In the genomic region with DNA sequence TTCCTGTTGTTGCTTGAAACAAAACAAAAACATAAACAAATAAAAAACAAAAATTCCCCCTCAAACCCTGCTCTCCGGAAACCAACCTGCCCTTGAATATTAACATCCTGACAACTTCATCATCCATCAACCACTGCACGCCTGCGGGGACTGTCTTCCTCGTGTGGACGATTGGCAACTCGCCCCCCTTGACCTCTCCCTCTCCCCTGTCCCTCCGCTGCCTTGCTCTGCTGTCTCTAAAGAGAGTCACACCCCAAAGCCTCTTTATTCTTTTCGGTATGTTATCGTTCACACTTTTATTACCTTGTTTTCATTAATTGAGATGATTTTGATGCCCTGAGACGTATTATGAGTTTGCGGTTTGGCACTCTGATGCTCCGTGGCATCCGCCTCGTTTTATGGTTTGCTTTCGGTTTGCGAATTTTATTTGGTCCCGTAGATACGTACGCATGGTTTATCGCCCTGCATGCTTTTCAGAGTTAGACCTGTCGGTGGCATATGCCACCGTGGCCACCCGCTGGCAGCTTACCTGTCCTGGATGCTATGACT, we compare ENCODE assay signal across 1 cellular context.
TF ChIP-seq lines count a peak whose summit lies in the region.

No MANE protein-coding gene starts in this region.

TF ChIP-seq in GM23338, 12 proteins besides CTCF, POLR2A, EP300 and RAD21 (continued from another document):
- TF ChIP-seq, protein P1, sequence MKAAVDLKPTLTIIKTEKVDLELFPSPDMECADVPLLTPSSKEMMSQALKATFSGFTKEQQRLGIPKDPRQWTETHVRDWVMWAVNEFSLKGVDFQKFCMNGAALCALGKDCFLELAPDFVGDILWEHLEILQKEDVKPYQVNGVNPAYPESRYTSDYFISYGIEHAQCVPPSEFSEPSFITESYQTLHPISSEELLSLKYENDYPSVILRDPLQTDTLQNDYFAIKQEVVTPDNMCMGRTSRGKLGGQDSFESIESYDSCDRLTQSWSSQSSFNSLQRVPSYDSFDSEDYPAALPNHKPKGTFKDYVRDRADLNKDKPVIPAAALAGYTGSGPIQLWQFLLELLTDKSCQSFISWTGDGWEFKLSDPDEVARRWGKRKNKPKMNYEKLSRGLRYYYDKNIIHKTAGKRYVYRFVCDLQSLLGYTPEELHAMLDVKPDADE (IDR thresholded peaks at IDR 0.05): no peak
- TF ChIP-seq, protein P2, sequence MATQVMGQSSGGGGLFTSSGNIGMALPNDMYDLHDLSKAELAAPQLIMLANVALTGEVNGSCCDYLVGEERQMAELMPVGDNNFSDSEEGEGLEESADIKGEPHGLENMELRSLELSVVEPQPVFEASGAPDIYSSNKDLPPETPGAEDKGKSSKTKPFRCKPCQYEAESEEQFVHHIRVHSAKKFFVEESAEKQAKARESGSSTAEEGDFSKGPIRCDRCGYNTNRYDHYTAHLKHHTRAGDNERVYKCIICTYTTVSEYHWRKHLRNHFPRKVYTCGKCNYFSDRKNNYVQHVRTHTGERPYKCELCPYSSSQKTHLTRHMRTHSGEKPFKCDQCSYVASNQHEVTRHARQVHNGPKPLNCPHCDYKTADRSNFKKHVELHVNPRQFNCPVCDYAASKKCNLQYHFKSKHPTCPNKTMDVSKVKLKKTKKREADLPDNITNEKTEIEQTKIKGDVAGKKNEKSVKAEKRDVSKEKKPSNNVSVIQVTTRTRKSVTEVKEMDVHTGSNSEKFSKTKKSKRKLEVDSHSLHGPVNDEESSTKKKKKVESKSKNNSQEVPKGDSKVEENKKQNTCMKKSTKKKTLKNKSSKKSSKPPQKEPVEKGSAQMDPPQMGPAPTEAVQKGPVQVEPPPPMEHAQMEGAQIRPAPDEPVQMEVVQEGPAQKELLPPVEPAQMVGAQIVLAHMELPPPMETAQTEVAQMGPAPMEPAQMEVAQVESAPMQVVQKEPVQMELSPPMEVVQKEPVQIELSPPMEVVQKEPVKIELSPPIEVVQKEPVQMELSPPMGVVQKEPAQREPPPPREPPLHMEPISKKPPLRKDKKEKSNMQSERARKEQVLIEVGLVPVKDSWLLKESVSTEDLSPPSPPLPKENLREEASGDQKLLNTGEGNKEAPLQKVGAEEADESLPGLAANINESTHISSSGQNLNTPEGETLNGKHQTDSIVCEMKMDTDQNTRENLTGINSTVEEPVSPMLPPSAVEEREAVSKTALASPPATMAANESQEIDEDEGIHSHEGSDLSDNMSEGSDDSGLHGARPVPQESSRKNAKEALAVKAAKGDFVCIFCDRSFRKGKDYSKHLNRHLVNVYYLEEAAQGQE (IDR thresholded peaks at IDR 0.05; ENCODE audit: unreplicated experiment): no peak
- TF ChIP-seq, protein P3, sequence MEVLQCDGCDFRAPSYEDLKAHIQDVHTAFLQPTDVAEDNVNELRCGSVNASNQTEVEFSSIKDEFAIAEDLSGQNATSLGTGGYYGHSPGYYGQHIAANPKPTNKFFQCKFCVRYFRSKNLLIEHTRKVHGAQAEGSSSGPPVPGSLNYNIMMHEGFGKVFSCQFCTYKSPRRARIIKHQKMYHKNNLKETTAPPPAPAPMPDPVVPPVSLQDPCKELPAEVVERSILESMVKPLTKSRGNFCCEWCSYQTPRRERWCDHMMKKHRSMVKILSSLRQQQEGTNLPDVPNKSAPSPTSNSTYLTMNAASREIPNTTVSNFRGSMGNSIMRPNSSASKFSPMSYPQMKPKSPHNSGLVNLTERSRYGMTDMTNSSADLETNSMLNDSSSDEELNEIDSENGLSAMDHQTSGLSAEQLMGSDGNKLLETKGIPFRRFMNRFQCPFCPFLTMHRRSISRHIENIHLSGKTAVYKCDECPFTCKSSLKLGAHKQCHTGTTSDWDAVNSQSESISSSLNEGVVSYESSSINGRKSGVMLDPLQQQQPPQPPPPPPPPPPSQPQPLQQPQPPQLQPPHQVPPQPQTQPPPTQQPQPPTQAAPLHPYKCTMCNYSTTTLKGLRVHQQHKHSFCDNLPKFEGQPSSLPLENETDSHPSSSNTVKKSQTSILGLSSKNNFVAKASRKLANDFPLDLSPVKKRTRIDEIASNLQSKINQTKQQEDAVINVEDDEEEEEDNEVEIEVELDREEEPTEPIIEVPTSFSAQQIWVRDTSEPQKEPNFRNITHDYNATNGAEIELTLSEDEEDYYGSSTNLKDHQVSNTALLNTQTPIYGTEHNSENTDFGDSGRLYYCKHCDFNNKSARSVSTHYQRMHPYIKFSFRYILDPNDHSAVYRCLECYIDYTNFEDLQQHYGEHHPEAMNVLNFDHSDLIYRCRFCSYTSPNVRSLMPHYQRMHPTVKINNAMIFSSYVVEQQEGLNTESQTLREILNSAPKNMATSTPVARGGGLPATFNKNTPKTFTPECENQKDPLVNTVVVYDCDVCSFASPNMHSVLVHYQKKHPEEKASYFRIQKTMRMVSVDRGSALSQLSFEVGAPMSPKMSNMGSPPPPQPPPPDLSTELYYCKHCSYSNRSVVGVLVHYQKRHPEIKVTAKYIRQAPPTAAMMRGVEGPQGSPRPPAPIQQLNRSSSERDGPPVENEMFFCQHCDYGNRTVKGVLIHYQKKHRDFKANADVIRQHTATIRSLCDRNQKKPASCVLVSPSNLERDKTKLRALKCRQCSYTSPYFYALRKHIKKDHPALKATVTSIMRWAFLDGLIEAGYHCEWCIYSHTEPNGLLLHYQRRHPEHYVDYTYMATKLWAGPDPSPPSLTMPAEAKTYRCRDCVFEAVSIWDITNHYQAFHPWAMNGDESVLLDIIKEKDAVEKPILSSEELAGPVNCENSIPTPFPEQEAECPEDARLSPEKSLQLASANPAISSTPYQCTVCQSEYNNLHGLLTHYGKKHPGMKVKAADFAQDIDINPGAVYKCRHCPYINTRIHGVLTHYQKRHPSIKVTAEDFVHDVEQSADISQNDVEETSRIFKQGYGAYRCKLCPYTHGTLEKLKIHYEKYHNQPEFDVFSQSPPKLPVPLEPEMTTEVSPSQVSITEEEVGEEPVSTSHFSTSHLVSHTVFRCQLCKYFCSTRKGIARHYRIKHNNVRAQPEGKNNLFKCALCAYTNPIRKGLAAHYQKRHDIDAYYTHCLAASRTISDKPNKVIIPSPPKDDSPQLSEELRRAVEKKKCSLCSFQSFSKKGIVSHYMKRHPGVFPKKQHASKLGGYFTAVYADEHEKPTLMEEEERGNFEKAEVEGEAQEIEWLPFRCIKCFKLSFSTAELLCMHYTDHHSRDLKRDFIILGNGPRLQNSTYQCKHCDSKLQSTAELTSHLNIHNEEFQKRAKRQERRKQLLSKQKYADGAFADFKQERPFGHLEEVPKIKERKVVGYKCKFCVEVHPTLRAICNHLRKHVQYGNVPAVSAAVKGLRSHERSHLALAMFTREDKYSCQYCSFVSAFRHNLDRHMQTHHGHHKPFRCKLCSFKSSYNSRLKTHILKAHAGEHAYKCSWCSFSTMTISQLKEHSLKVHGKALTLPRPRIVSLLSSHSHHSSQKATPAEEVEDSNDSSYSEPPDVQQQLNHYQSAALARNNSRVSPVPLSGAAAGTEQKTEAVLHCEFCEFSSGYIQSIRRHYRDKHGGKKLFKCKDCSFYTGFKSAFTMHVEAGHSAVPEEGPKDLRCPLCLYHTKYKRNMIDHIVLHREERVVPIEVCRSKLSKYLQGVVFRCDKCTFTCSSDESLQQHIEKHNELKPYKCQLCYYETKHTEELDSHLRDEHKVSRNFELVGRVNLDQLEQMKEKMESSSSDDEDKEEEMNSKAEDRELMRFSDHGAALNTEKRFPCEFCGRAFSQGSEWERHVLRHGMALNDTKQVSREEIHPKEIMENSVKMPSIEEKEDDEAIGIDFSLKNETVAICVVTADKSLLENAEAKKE (CRISPR knock-in tag; IDR thresholded peaks at IDR 0.05): no peak
- TF ChIP-seq CREB1 (CRISPR knock-in tag; IDR thresholded peaks at IDR 0.05; ENCODE audit: low read depth) (no peak), STAT1 (IDR thresholded peaks at IDR 0.05; ENCODE audit: unreplicated experiment) (no peak), ZNF331 (CRISPR knock-in tag; IDR thresholded peaks at IDR 0.05; ENCODE audit: low read depth) (no peak), NANOG (IDR thresholded peaks at IDR 0.05; ENCODE audit: borderline replicate concordance) (no peak)
TF ChIP-seq in GM23338: peak in this region for 0.
